In the genomic region with DNA sequence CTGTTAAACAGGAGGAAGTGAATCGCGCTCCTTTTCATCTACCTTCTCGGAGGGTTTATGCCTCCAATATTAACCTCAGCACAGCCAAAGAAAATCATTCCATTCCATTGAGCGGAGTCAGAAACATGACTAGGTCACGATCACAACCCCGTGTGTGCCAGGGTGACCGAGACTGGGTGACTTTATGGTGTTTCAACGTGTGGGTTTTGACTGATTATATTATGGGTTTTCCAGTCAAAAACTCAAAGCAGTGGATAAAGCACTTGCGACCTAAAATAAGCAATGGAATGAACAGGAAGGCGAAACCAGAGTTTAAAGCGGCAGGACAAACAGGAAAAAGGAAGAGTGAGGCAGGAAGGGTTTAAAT, we compare ENCODE assay signal across 7 cellular contexts. TPM values are rescaled to one million over a fixed set of nuclear protein-coding genes. Genes with fewer than 3 reads are reported as not detected.
DNase-seq lines count a peak whose midpoint lies in the region; ATAC-seq and TF ChIP-seq lines count a peak whose summit lies in the region.
"Had no signal": no experiment of that assay in that cellular context is flagged by ENCODE, and none has a peak within 500 bp of the region (broad histone marks: within the 10 kb centered on the region; RNA-seq: fewer than 3 reads in every experiment).

No MANE protein-coding gene starts in this region.

- no peak for ATAC-seq in GM21786 (IDR thresholded peaks at IDR 0.05; ENCODE audit: unreplicated experiment)

- H3K4me3 ChIP-seq in foreskin fibroblast (ENCODE audit: low read depth in 1 of 2, low read length in 2 of 2) = peak overlapping the region; percentile 56 to 75

- TF ChIP-seq CTCF in foreskin fibroblast (IDR thresholded peaks at IDR 0.05; ENCODE audit: low read depth, low read length) (no peak), type B pancreatic cell (conservative IDR thresholded peaks at IDR 0.05) (no peak)

- no peaks in the 10 kb centered on the region for H3K36me3 Mint-ChIP-seq in activated naive CD4-positive, alpha-beta T cell treated with anti-CD3 and anti-CD28 coated beads, Interleukin-2, amount 50 U/mL, for 24 hours
- H3K36me3 Mint-ChIP-seq in type B pancreatic cell = no peaks in the 10 kb centered on the region

- H3K9me3 Mint-ChIP-seq in activated naive CD4-positive, alpha-beta T cell treated with anti-CD3 and anti-CD28 coated beads, Interleukin-2, amount 50 U/mL, for 24 hours = no peaks in the 10 kb centered on the region
- H3K9me3 Mint-ChIP-seq in type B pancreatic cell = no peaks in the 10 kb centered on the region

- H3K27me3 Mint-ChIP-seq in activated naive CD4-positive, alpha-beta T cell treated with anti-CD3 and anti-CD28 coated beads, Interleukin-2, amount 50 U/mL, for 24 hours = peaks cover 1% of the 10 kb centered on the region
- H3K27me3 Mint-ChIP-seq in type B pancreatic cell = no peaks in the 10 kb centered on the region

- peaks cover 30% of the 10 kb centered on the region for H3K4me1 Mint-ChIP-seq in activated naive CD4-positive, alpha-beta T cell treated with anti-CD3 and anti-CD28 coated beads, Interleukin-2, amount 50 U/mL, for 24 hours
- peaks cover 5% of the 10 kb centered on the region for H3K4me1 Mint-ChIP-seq in type B pancreatic cell (ENCODE audit: unreplicated experiment)

- peak overlapping the region; percentile 71 for H3K27ac Mint-ChIP-seq in activated naive CD4-positive, alpha-beta T cell treated with anti-CD3 and anti-CD28 coated beads, Interleukin-2, amount 50 U/mL, for 24 hours
- H3K27ac Mint-ChIP-seq in type B pancreatic cell = peak overlapping the region; percentile 98

- peak overlapping the region; percentile 96 for H3K4me3 Mint-ChIP-seq in activated naive CD4-positive, alpha-beta T cell treated with anti-CD3 and anti-CD28 coated beads, Interleukin-2, amount 50 U/mL, for 24 hours
- peak overlapping the region; percentile 99 for H3K4me3 Mint-ChIP-seq in type B pancreatic cell

- no peak for DNase-seq in activated naive CD4-positive, alpha-beta T cell treated with Interleukin-2 at 50 U/mL for 16 hours
- DNase-seq in foreskin fibroblast (peak; percentile 20 to 54), type B pancreatic cell (ENCODE audit: extremely low spot score, unreplicated experiment) (no peak), HuH-7.5 (ENCODE audit: low spot score) (no peak)
- DNase-seq: activated CD4-positive, alpha-beta T cell treated with anti-CD3 and anti-CD28 coated beads for 1 hour had no signal

RNA-seq across cellular contexts. Expression of gene HSPA2, which starts 1.4 kb away (rescaled TPM):
- total RNA-seq in type B pancreatic cell (ENCODE audit: low replicate concordance) = 1.5 and 1.9 TPM in 2 replicates

RNA-seq across cellular contexts. Expression of gene PPP1R36, which starts 10.6 kb away (rescaled TPM):
- total RNA-seq in type B pancreatic cell (ENCODE audit: low replicate concordance) = 0.57 and 0.70 TPM in 2 replicates

RNA-seq across cellular contexts. Expression of gene ZBTB1, which starts 34.6 kb away (rescaled TPM):
- total RNA-seq in type B pancreatic cell (ENCODE audit: low replicate concordance) = 33.5 and 43.2 TPM in 2 replicates

RNA-seq across cellular contexts. Expression of gene ZBTB25, which starts 35.5 kb away (rescaled TPM):
- 7.6 and 11.3 TPM in 2 replicates for total RNA-seq in type B pancreatic cell (ENCODE audit: low replicate concordance)

Comparison
In these comparisons a context has a peak if more than half of its experiments do, and no peak if none do; other contexts are left out.
1. DNase-seq: peak in foreskin fibroblast (2 of 2); none in activated naive CD4-positive, alpha-beta T cell treated with Interleukin-2 at 50 U/mL for 16 hours (single experiment), type B pancreatic cell (single experiment) and HuH-7.5 (single experiment).